ENCODE assay signal across 8 cellular contexts in genomic region chrX:119759333-119759766, GRCh38. TPM values are rescaled to one million over a fixed set of nuclear protein-coding genes. Genes with fewer than 3 reads are reported as not detected.
DNase-seq lines count a peak whose midpoint lies in the region; ATAC-seq lines count a peak whose summit lies in the region.

No MANE protein-coding gene starts in this region.

- no peak for DNase-seq in activated CD4-positive, alpha-beta T cell treated with anti-CD3 and anti-CD28 coated beads, Interleukin-2, amount 10 ng/mL, durations not matched to agents 7 days and 5 days
- no peak for DNase-seq in activated CD4-positive, alpha-beta T cell treated with anti-CD3 and anti-CD28 coated beads for 1 hour
- DNase-seq in T-helper 17 cell, result no peak
- DNase-seq in immature natural killer cell, result no peak
- DNase-seq in stimulated activated naive B cell treated with anti-CD40 and anti-IgM and Interleukin-4, amounts not matched to agents 10 μg/mL and 1 μg/mL and 100 μg/mL, for 72 hours, result no peak
- DNase-seq in HK-2 (ENCODE audit: unreplicated experiment), result no peak
- DNase-seq in hippocampal formation (lab: John Stamatoyannopoulos, UW), result no peak
- DNase-seq in cerebellum (ENCODE audit: low spot score), result no peak

- H3K9me3 ChIP-seq in T-helper 17 cell (ENCODE audit: control insufficient read depth, low read length, poor library complexity, severe bottlenecking), result no peaks in the 10 kb centered on the region

- CTCF ChIA-PET in activated CD4-positive, alpha-beta T cell treated with anti-CD3 and anti-CD28 coated beads, Interleukin-2, amount 10 ng/mL, durations not matched to agents 7 days and 5 days (lab: Charles Lee), result interaction anchor here (0.9 to 2.9 kb wide), 5 partner anchors 10 to 111 kb away, joined by 3 to 10 read pairs (median 4); partner anchors contain the start of gene RPL39

- H3K27ac Mint-ChIP-seq in activated CD4-positive, alpha-beta T cell treated with anti-CD3 and anti-CD28 coated beads, Interleukin-2, amount 10 ng/mL, durations not matched to agents 7 days and 5 days, result no peak overlapping the region
- no peak overlapping the region for H3K27ac Mint-ChIP-seq in T-helper 17 cell
- no peak overlapping the region for H3K27ac Mint-ChIP-seq in immature natural killer cell
- H3K27ac Mint-ChIP-seq in stimulated activated naive B cell treated with anti-CD40 and anti-IgM and Interleukin-4, amounts not matched to agents 10 μg/mL and 1 μg/mL and 100 μg/mL, for 72 hours, result peak overlapping the region; percentile 92

- H3K4me3 Mint-ChIP-seq in activated CD4-positive, alpha-beta T cell treated with anti-CD3 and anti-CD28 coated beads, Interleukin-2, amount 10 ng/mL, durations not matched to agents 7 days and 5 days, result peak overlapping the region; percentile 67
- peak overlapping the region; percentile 83 for H3K4me3 Mint-ChIP-seq in T-helper 17 cell
- H3K4me3 Mint-ChIP-seq in immature natural killer cell, result peak overlapping the region; percentile 32 to 62 (median 45)
- peak overlapping the region; percentile 85 to 90 for H3K4me3 Mint-ChIP-seq in stimulated activated naive B cell treated with anti-CD40 and anti-IgM and Interleukin-4, amounts not matched to agents 10 μg/mL and 1 μg/mL and 100 μg/mL, for 72 hours

- no peaks in the 10 kb centered on the region for H3K36me3 Mint-ChIP-seq in activated CD4-positive, alpha-beta T cell treated with anti-CD3 and anti-CD28 coated beads, Interleukin-2, amount 10 ng/mL, durations not matched to agents 7 days and 5 days (ENCODE audit: low read depth)
- H3K36me3 Mint-ChIP-seq in T-helper 17 cell (ENCODE audit: low read depth) (no peaks in the 10 kb centered on the region), immature natural killer cell (no peaks in the 10 kb centered on the region)
- peaks cover 3 to 5% of the 10 kb centered on the region in 2 donors for H3K36me3 Mint-ChIP-seq in stimulated activated naive B cell treated with anti-CD40 and anti-IgM and Interleukin-4, amounts not matched to agents 10 μg/mL and 1 μg/mL and 100 μg/mL, for 72 hours

- peaks cover 59% of the 10 kb centered on the region for H3K4me1 Mint-ChIP-seq in activated CD4-positive, alpha-beta T cell treated with anti-CD3 and anti-CD28 coated beads, Interleukin-2, amount 10 ng/mL, durations not matched to agents 7 days and 5 days
- peaks cover 34% of the 10 kb centered on the region for H3K4me1 Mint-ChIP-seq in T-helper 17 cell
- peaks cover 33 to 36% of the 10 kb centered on the region in 2 donors for H3K4me1 Mint-ChIP-seq in immature natural killer cell
- peaks cover 49 to 71% of the 10 kb centered on the region in 2 donors for H3K4me1 Mint-ChIP-seq in stimulated activated naive B cell treated with anti-CD40 and anti-IgM and Interleukin-4, amounts not matched to agents 10 μg/mL and 1 μg/mL and 100 μg/mL, for 72 hours

- no peaks in the 10 kb centered on the region for H3K27me3 Mint-ChIP-seq in activated CD4-positive, alpha-beta T cell treated with anti-CD3 and anti-CD28 coated beads, Interleukin-2, amount 10 ng/mL, durations not matched to agents 7 days and 5 days
- H3K27me3 Mint-ChIP-seq in T-helper 17 cell, result no peaks in the 10 kb centered on the region
- H3K27me3 Mint-ChIP-seq in immature natural killer cell (ENCODE audit: low read depth in 3 of 3), result peaks cover 7 to 10% (median 8%) of the 10 kb centered on the region in 3 donors
- no peaks in the 10 kb centered on the region for H3K27me3 Mint-ChIP-seq in stimulated activated naive B cell treated with anti-CD40 and anti-IgM and Interleukin-4, amounts not matched to agents 10 μg/mL and 1 μg/mL and 100 μg/mL, for 72 hours

- H3K9me3 Mint-ChIP-seq in activated CD4-positive, alpha-beta T cell treated with anti-CD3 and anti-CD28 coated beads, Interleukin-2, amount 10 ng/mL, durations not matched to agents 7 days and 5 days, result no peaks in the 10 kb centered on the region
- no peaks in the 10 kb centered on the region for H3K9me3 Mint-ChIP-seq in immature natural killer cell
- no peaks in the 10 kb centered on the region for H3K9me3 Mint-ChIP-seq in stimulated activated naive B cell treated with anti-CD40 and anti-IgM and Interleukin-4, amounts not matched to agents 10 μg/mL and 1 μg/mL and 100 μg/mL, for 72 hours

- ATAC-seq in T-helper 17 cell, result no peak
- no peak for ATAC-seq in stimulated activated naive B cell treated with anti-CD40 and anti-IgM and Interleukin-4, amounts not matched to agents 10 μg/mL and 1 μg/mL and 100 μg/mL, for 72 hours (replicated peaks)

- POLR2A ChIA-PET in activated CD4-positive, alpha-beta T cell treated with anti-CD3 and anti-CD28 coated beads, Interleukin-2, amount 10 ng/mL, durations not matched to agents 7 days and 5 days (lab: Charles Lee), result no interaction called here

RNA-seq across cellular contexts. Expression of gene SOWAHD, which starts 1.0 kb away (rescaled TPM):
- 1 to 10 TPM; 3.1 to 3.3 TPM for total RNA-seq in activated CD4-positive, alpha-beta T cell treated with anti-CD3 and anti-CD28 coated beads, Interleukin-2, amount 10 ng/mL, durations not matched to agents 7 days and 5 days
- total RNA-seq in T-helper 17 cell (under 1 TPM in 1 of 2 donors, not detected in 1; 0.65 TPM), cerebellum (0.91 TPM)
- polyA plus RNA-seq in immature natural killer cell, result under 1 TPM in 2 of 3 donors, not detected in 1; 0.33 to 0.69 TPM

RNA-seq across cellular contexts. Expression of gene RPL39, which starts 32.1 kb away (rescaled TPM):
- total RNA-seq in activated CD4-positive, alpha-beta T cell treated with anti-CD3 and anti-CD28 coated beads, Interleukin-2, amount 10 ng/mL, durations not matched to agents 7 days and 5 days, result 1,000 to 10,000 TPM; 1,629 to 1,903 TPM
- total RNA-seq in T-helper 17 cell, result 1,000 to 10,000 TPM; 3,854 to 3,913 TPM
- polyA plus RNA-seq in immature natural killer cell, result 1,000 to 10,000 TPM; 1,116 to 2,496 (median 1,471) TPM
- total RNA-seq in cerebellum, result 1,245 TPM
